In the genomic region with DNA sequence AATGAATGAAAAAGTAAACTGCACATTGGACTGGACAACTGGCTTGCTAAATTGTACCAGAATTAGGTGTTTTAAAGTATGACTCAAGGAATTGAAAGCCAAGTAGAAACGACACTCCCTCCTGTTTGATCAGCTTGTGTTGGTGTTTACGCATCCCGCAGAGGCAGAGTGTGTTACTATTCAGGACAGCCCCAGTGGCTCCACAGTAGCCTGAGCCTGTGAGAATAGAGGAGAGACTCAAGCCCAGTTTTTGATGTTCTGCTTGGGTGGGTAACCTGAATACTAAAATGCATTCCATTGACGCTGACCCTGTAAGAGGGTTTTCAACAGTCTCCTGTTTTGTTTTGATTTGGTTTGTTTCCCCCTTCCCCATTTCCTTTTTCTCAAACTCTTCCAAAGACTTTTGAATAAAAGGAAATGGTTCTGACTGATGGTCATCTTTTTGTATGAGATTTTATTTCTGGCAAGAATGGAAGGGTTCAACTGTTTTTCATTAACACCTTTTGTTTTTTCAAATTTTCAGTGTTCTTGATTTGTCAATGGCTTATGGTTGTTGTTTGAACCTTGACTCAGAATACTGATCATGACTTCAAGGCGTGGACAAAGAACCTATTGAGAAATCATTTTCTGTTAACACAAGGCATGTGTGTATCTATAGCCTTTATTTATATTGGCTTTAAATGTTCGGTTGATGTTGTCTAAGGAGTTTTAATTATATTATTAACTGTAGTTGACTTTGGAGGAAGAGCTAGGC, we compare ENCODE assay signal across 18 cellular contexts. TPM values are rescaled to one million over a fixed set of nuclear protein-coding genes. Genes with fewer than 3 reads are reported as not detected.
A peak's percentile ranks its signal among the peaks of the same experiment; 100 is the strongest.
DNase-seq lines count a peak whose midpoint lies in the region; ATAC-seq, FAIRE-seq and TF ChIP-seq lines count a peak whose summit lies in the region.
"Had no signal": no experiment of that assay in that cellular context is flagged by ENCODE, and none has a peak within 500 bp of the region (broad histone marks: within the 10 kb centered on the region; RNA-seq: fewer than 3 reads in every experiment).

No MANE protein-coding gene starts in this region.

- FAIRE-seq in astrocyte (lab: Jason Lieb, UNC): no peak
- FAIRE-seq: colon had no signal

- no peaks in the 10 kb centered on the region for H3K36me3 Mint-ChIP-seq in astrocyte (ENCODE audit: low read depth, unreplicated experiment)
- no peaks in the 10 kb centered on the region for H3K36me3 Mint-ChIP-seq in activated T-cell treated with anti-CD3 and anti-CD28 coated beads, Interleukin-2, amount 50 U/mL, for 72 hours (ENCODE audit: insufficient read depth in 2 of 2)
- H3K36me3 Mint-ChIP-seq: memory B cell had no signal

- H3K79me2 ChIP-seq in astrocyte (ENCODE audit: insufficient read depth, low read length): no peaks in the 10 kb centered on the region

- no peaks in the 10 kb centered on the region for H3K9me3 ChIP-seq in astrocyte (ENCODE audit: insufficient read depth, low read depth, low read length)
- H3K9me3 ChIP-seq: pancreas, SJSA1, tibial nerve had no signal

- H3K27me3 ChIP-seq in astrocyte (ENCODE audit: insufficient read depth, low read length): no peaks in the 10 kb centered on the region
- H3K27me3 ChIP-seq: pancreas, SJSA1, tibial nerve had no signal

- H3K9ac ChIP-seq in astrocyte (ENCODE audit: low read length): no peak overlapping the region

- no peak overlapping the region for H3K4me2 ChIP-seq in astrocyte (ENCODE audit: low read length)

- DNase-seq in C1 segment of cervical spinal cord (lab: John Stamatoyannopoulos, UW): peak in 10 of 14 donors; percentile 11 to 56 (median 38)
- peak; percentile 97 for DNase-seq in NCI-H146 (lab: John Stamatoyannopoulos, UW)
- no peak for DNase-seq in astrocyte (ENCODE audit: low read depth)
- DNase-seq in islet precursor cell: peak; percentile 59
- no peak for DNase-seq in activated T-cell treated with anti-CD3 and anti-CD28 coated beads, Interleukin-2, amount 50 U/mL, for 72 hours
- DNase-seq in LoVo (ENCODE audit: low spot score): no peak
- DNase-seq: ACHN; activated naive CD4-positive, alpha-beta T cell treated with anti-CD3 and anti-CD28 coated beads for 36 hours; MV-4-11; NCI-H82; pancreas; stimulated activated CD4-positive, alpha-beta T cell treated with anti-CD3 and anti-CD28 coated beads, Interleukin-15, amount 100 ng/mL, for 24 hours had no signal

- H3K9me3 Mint-ChIP-seq in astrocyte (ENCODE audit: unreplicated experiment): no peaks in the 10 kb centered on the region
- H3K9me3 Mint-ChIP-seq in activated T-cell treated with anti-CD3 and anti-CD28 coated beads, Interleukin-2, amount 50 U/mL, for 72 hours: peaks cover 2 to 7% of the 10 kb centered on the region in 2 donors
- H3K9me3 Mint-ChIP-seq: activated naive CD4-positive, alpha-beta T cell treated with anti-CD3 and anti-CD28 coated beads for 36 hours had no signal

- no peak for TF ChIP-seq POLR2A in GM18505 (IDR thresholded peaks at IDR 0.05; ENCODE audit: borderline replicate concordance, extremely low read depth, insufficient read depth, insufficient read length)

- no peak overlapping the region for H3K4me3 ChIP-seq in astrocyte (ENCODE audit: insufficient read depth, low read depth, low read length)
- H3K4me3 ChIP-seq: pancreas, SJSA1, tibial nerve had no signal

- peak overlapping the region; percentile 38 for H2AFZ ChIP-seq in astrocyte (ENCODE audit: low read depth, low read length)

- ATAC-seq in activated T-cell treated with anti-CD3 and anti-CD28 coated beads, Interleukin-2, amount 50 U/mL, for 72 hours (replicated peaks in 1 of 2): no peak
- ATAC-seq in GM18505 (IDR thresholded peaks at IDR 0.05; ENCODE audit: unreplicated experiment) (no peak), HG02610 (IDR thresholded peaks at IDR 0.05; ENCODE audit: unreplicated experiment) (no peak)
- ATAC-seq: pancreas had no signal

- TF ChIP-seq CTCF in astrocyte (IDR thresholded peaks at IDR 0.05; ENCODE audit: insufficient read depth, low read depth, low read length): no peak

- H4K20me1 ChIP-seq in astrocyte (ENCODE audit: insufficient read depth, low read length): no peaks in the 10 kb centered on the region

- H3K4me1 Mint-ChIP-seq in astrocyte (ENCODE audit: low read depth, unreplicated experiment): peaks cover 23% of the 10 kb centered on the region
- H3K4me1 Mint-ChIP-seq in activated T-cell treated with anti-CD3 and anti-CD28 coated beads, Interleukin-2, amount 50 U/mL, for 72 hours (ENCODE audit: low read depth): no peaks in the 10 kb centered on the region
- H3K4me1 Mint-ChIP-seq: memory B cell had no signal

- peak overlapping the region; percentile 36 for H3K4me3 Mint-ChIP-seq in astrocyte (ENCODE audit: unreplicated experiment)
- H3K4me3 Mint-ChIP-seq in activated T-cell treated with anti-CD3 and anti-CD28 coated beads, Interleukin-2, amount 50 U/mL, for 72 hours: no peak overlapping the region
- H3K4me3 Mint-ChIP-seq: activated naive CD4-positive, alpha-beta T cell treated with anti-CD3 and anti-CD28 coated beads for 36 hours; memory B cell had no signal

- H3K27ac Mint-ChIP-seq in astrocyte (ENCODE audit: unreplicated experiment): peak overlapping the region; percentile 5
- no peak overlapping the region for H3K27ac Mint-ChIP-seq in activated T-cell treated with anti-CD3 and anti-CD28 coated beads, Interleukin-2, amount 50 U/mL, for 72 hours
- H3K27ac Mint-ChIP-seq: activated naive CD4-positive, alpha-beta T cell treated with anti-CD3 and anti-CD28 coated beads for 36 hours; memory B cell had no signal

- H3K27ac ChIP-seq in astrocyte (ENCODE audit: low read depth, low read length): no peak overlapping the region
- H3K27ac ChIP-seq: pancreas, SJSA1, tibial nerve had no signal

- H3K27me3 Mint-ChIP-seq in astrocyte (ENCODE audit: low read depth, unreplicated experiment): no peaks in the 10 kb centered on the region
- H3K27me3 Mint-ChIP-seq in activated T-cell treated with anti-CD3 and anti-CD28 coated beads, Interleukin-2, amount 50 U/mL, for 72 hours (ENCODE audit: low read depth): no peaks in the 10 kb centered on the region
- H3K27me3 Mint-ChIP-seq: memory B cell had no signal

- no peaks in the 10 kb centered on the region for H3K4me1 ChIP-seq in astrocyte (ENCODE audit: insufficient read depth, low read length)
- H3K4me1 ChIP-seq: pancreas, SJSA1 had no signal

- H3K36me3 ChIP-seq in astrocyte (ENCODE audit: insufficient read depth, low read length): no peaks in the 10 kb centered on the region
- H3K36me3 ChIP-seq: pancreas, SJSA1, tibial nerve had no signal

RNA-seq across cellular contexts. Expression of gene ADGRL3, which starts 10.2 kb away (rescaled TPM):
- total RNA-seq in astrocyte: 29.6 and 31.3 TPM in 2 replicates
- not detected for total RNA-seq in activated T-cell treated with anti-CD3 and anti-CD28 coated beads, Interleukin-2, amount 50 U/mL, for 72 hours
- total RNA-seq: activated naive CD4-positive, alpha-beta T cell treated with anti-CD3 and anti-CD28 coated beads for 36 hours; SJSA1 had no signal

Comparison
In these comparisons a context has a peak if more than half of its experiments do, and no peak if none do; other contexts are left out.
1. DNase-seq: peak in C1 segment of cervical spinal cord (10 of 14), NCI-H146 (single experiment) and islet precursor cell (single experiment); none in astrocyte (single experiment), activated T-cell treated with anti-CD3 and anti-CD28 coated beads, Interleukin-2, amount 50 U/mL, for 72 hours (0 of 2) and LoVo (single experiment).
2. RNA of gene ADGRL3, which starts 10.2 kb away (total RNA-seq): 29.6 to 31.3 TPM in astrocyte; not detected in activated T-cell treated with anti-CD3 and anti-CD28 coated beads, Interleukin-2, amount 50 U/mL, for 72 hours; every median in the first group is over 10 times any median in the second.